In genomic region chr3:197906023-197906849, GRCh38 we compare ENCODE assay signal across 8 cellular contexts. TPM values are rescaled to one million over a fixed set of nuclear protein-coding genes. Genes with fewer than 3 reads are reported as not detected.
A peak's percentile ranks its signal among the peaks of the same experiment; 100 is the strongest.
DNase-seq lines count a peak whose midpoint lies in the region; ATAC-seq lines count a peak whose summit lies in the region.

No MANE protein-coding gene starts in this region.

- no peaks in the 10 kb centered on the region for H3K9me3 ChIP-seq in right cardiac atrium (ENCODE audit: control insufficient read depth, low read length)

- H3K4me1 ChIP-seq in right cardiac atrium (ENCODE audit: control insufficient read depth, insufficient read depth, low read length), result no peaks in the 10 kb centered on the region

- ATAC-seq in HG02870 (IDR thresholded peaks at IDR 0.05; ENCODE audit: unreplicated experiment) (peak; percentile 92), right cardiac atrium (peak; percentile 98 to 99)

- no peak overlapping the region for H3K27ac ChIP-seq in right cardiac atrium (ENCODE audit: low read length)

- no peaks in the 10 kb centered on the region for H3K27me3 ChIP-seq in right cardiac atrium (ENCODE audit: control insufficient read depth, insufficient read depth)

- 14% methylated on average over 17 of the region's 17 CpGs for WGBS in right cardiac atrium

- DNase-seq in SIG-M5 treated with dmso at 0.1 percent for 504 hours (lab: John Stamatoyannopoulos, UW; ENCODE audit: unreplicated experiment) (peak; percentile 77), SIG-M5 (lab: John Stamatoyannopoulos, UW) (no peak), NCI-H1694 treated with DMSO at 0.1 percent for 48 hours (lab: John Stamatoyannopoulos, UW) (peak; percentile 36), T-helper 22 cell (ENCODE audit: low read depth) (peak; percentile 37), anterior cingulate cortex (lab: John Stamatoyannopoulos, UW) (peak in 56 of 58 donors; percentile 4 to 86 (median 64)), right cardiac atrium (peak; percentile 92 to 95 (median 94)), skeletal muscle cell (ENCODE audit: low read depth) (peak; percentile 90)

- no peak overlapping the region for H3K4me3 ChIP-seq in right cardiac atrium (ENCODE audit: low read length)
- H3K4me3 ChIP-seq in skeletal muscle cell (ENCODE audit: low read depth, low read length), result no peak overlapping the region

- intact Hi-C loops in right cardiac atrium (cut with DNase I), result loop anchor here in 1 of 4 donors (5.0 kb wide), 1 partner anchor 36 kb away; no protein-coding TSS in a partner anchor

RNA-seq across cellular contexts. Expression of gene RPL35A, which starts 43.8 kb away (rescaled TPM):
- 100 to 1,000 TPM; 672 to 776 (median 719) TPM for total RNA-seq in right cardiac atrium
- polyA plus RNA-seq in right cardiac atrium, result 1,345 TPM

RNA-seq across cellular contexts. Expression of gene LMLN, which starts 53.8 kb away (rescaled TPM):
- 1 to 10 TPM; 5.4 to 7.9 (median 6.5) TPM for total RNA-seq in right cardiac atrium
- polyA plus RNA-seq in right cardiac atrium, result 2.6 TPM
